27 cellular contexts compared by ENCODE assay signal in genomic region chr21:40929833-40930232, GRCh38.
"Had no signal": no experiment of that assay in that cellular context is flagged by ENCODE, and none has a peak within 500 bp of the region (broad histone marks: within the 10 kb centered on the region; RNA-seq: fewer than 3 reads in every experiment).

No MANE protein-coding gene starts in this region.

- H3K9me3 ChIP-seq: testis, thoracic aorta, thyroid gland, transverse colon, upper lobe of right lung, uterus, vagina had no signal

- ATAC-seq: stimulated activated effector memory CD8-positive, alpha-beta T cell treated with anti-CD3 and anti-CD28 coated beads, Interleukin-12 subunit alpha, Interleukin-12 subunit beta, amount 100 ng/mL, for 72 hours; stimulated activated memory B cell treated with anti-CD40 and anti-IgM and Interleukin-4, amounts not matched to agents 10 μg/mL and 1 μg/mL and 100 μg/mL, for 72 hours; stimulated activated naive B cell treated with anti-CD40 and anti-IgM and Interleukin-4, amounts not matched to agents 10 μg/mL and 1 μg/mL and 100 μg/mL, for 72 hours; stimulated activated naive CD8-positive, alpha-beta T cell treated with anti-CD3 and anti-CD28 coated beads, Interleukin-15, amount 100 ng/mL, for 72 hours; stimulated activated naive CD8-positive, alpha-beta T cell treated with anti-CD3 and anti-CD28 coated beads, Interleukin-15, Interleukin-2, amounts not matched to agents 100 U/mL and 50 U/mL, for 24 hours; upper lobe of right lung had no signal

- H3K4me1 ChIP-seq: stomach, suprapubic skin, testis, thyroid gland, tibial artery, tibial nerve, transverse colon, upper lobe of left lung, upper lobe of right lung, uterus, vagina had no signal

- H3K4me3 ChIP-seq: stomach, suprapubic skin, testis, thoracic aorta, thyroid gland, tibial artery, tibial nerve, transverse colon, upper lobe of left lung, upper lobe of right lung, uterus, vagina had no signal

- H3K36me3 ChIP-seq: stomach, suprapubic skin, thoracic aorta, thyroid gland, tibial artery, tibial nerve, transverse colon, upper lobe of left lung, upper lobe of right lung, uterus, vagina had no signal

- H3K27ac ChIP-seq: stomach, suprapubic skin, testis, thoracic aorta, thyroid gland, tibial artery, tibial nerve, transverse colon, upper lobe of left lung, upper lobe of right lung, uterus, vagina had no signal

- DNase-seq: stimulated activated CD4-positive, alpha-beta T cell treated with anti-CD3 and anti-CD28 coated beads, Interleukin-2, amount 100 ng/mL, for 48 hours; stimulated activated CD4-positive, alpha-beta T cell treated with anti-CD3 and anti-CD28 coated beads, Interleukin-4, amount 100 ng/mL, for 1 hour; stimulated activated CD4-positive, alpha-beta T cell treated with anti-CD3 and anti-CD28 coated beads, Interleukin-4, amount 100 ng/mL, for 24 hours; stimulated activated CD4-positive, alpha-beta T cell treated with anti-CD3 and anti-CD28 coated beads, Interleukin-4, amount 100 ng/mL, for 4 hours; stimulated activated CD8-positive, alpha-beta memory T cell treated with anti-CD3 and anti-CD28 coated beads, Interleukin-4, amount 100 ng/mL, for 48 hours; stimulated activated naive B cell treated with anti-CD40 and anti-IgM and Interleukin-4, amounts not matched to agents 10 μg/mL and 1 μg/mL and 100 μg/mL, for 72 hours; stimulated activated naive CD4-positive, alpha-beta T cell; stimulated activated naive CD4-positive, alpha-beta T cell treated with Interleukin-2 at 50 U/mL for 16 hours; stimulated activated naive CD8-positive, alpha-beta T cell treated with anti-CD3 and anti-CD28 coated beads, Interleukin-15, amount 100 ng/mL, for 72 hours; stimulated activated naive CD8-positive, alpha-beta T cell treated with anti-CD3 and anti-CD28 coated beads, Interleukin-15, Interleukin-2, amounts not matched to agents 100 U/mL and 50 U/mL, for 24 hours; stomach; substantia nigra; testis; thyroid gland; tibial artery; transverse colon; trophoblast cell; upper lobe of left lung; upper lobe of right lung; uterus had no signal

- FAIRE-seq: urothelium cell line had no signal

- H3K27me3 ChIP-seq: stomach, suprapubic skin, testis, thyroid gland, tibial artery, tibial nerve, transverse colon, upper lobe of left lung, upper lobe of right lung, uterus, vagina had no signal
